ENCODE assay signal across 20 cellular contexts in the genomic region with DNA sequence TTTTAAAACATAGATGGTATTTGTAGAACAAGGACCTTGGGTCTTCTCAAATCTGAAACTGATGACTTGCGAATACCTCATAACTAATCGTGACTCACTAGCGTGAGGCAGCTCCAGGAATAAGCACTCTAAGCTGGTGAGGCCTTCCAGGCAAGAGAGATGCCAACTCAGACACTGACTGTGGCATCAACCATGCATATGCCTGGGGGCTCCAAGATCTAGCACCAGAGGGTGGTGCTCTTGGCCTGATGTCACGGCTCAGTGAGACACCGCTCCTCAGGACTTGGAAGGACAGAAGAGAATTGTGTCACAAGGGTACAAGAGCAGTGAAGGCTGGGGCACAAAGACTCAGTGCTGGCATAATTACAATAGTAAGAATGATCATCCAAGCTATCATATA.
DNase-seq lines count a peak whose midpoint lies in the region; ATAC-seq and TF ChIP-seq lines count a peak whose summit lies in the region.
"Had no signal": no experiment of that assay in that cellular context is flagged by ENCODE, and none has a peak within 500 bp of the region (broad histone marks: within the 10 kb centered on the region; RNA-seq: fewer than 3 reads in every experiment).

No MANE protein-coding gene starts in this region.

- no peak overlapping the region for H3K4me3 Mint-ChIP-seq in activated naive CD4-positive, alpha-beta T cell treated with anti-CD3 and anti-CD28 coated beads, Interleukin-2, amount 10 ng/mL, durations not matched to agents 7 days and 5 days
- H3K4me3 Mint-ChIP-seq: CD4-positive, alpha-beta T cell; stimulated activated naive CD8-positive, alpha-beta T cell treated with anti-CD3 and anti-CD28 coated beads, Interleukin-15, Interleukin-2, amounts not matched to agents 100 ng/mL and 50 ng/mL, for 24 hours; WTC11 had no signal

- intact Hi-C loops in Right ventricle myocardium inferior (cut with DNase I): loop anchor here (1.0 to 5.0 kb wide), 2 partner anchors 184 to 309 kb away; no protein-coding TSS in a partner anchor
- intact Hi-C loops in cardiac septum (cut with DNase I): no loop called here

- no peak overlapping the region for H3K27ac Mint-ChIP-seq in activated naive CD4-positive, alpha-beta T cell treated with anti-CD3 and anti-CD28 coated beads, Interleukin-2, amount 10 ng/mL, durations not matched to agents 7 days and 5 days
- H3K27ac Mint-ChIP-seq: CD4-positive, alpha-beta T cell; stimulated activated naive CD8-positive, alpha-beta T cell treated with anti-CD3 and anti-CD28 coated beads, Interleukin-15, Interleukin-2, amounts not matched to agents 100 ng/mL and 50 ng/mL, for 24 hours; WTC11 had no signal

- TF ChIP-seq CTCF in fibroblast of villous mesenchyme (IDR thresholded peaks at IDR 0.05; ENCODE audit: insufficient read depth, low read depth, low read length): peak; percentile 28

- ATAC-seq in Right ventricle myocardium inferior: peak; percentile 63
- no peak for ATAC-seq in HG03095 (IDR thresholded peaks at IDR 0.05; ENCODE audit: unreplicated experiment)
- ATAC-seq: GM12878 had no signal

- no peaks in the 10 kb centered on the region for H3K4me1 Mint-ChIP-seq in activated naive CD4-positive, alpha-beta T cell treated with anti-CD3 and anti-CD28 coated beads, Interleukin-2, amount 10 ng/mL, durations not matched to agents 7 days and 5 days
- H3K4me1 Mint-ChIP-seq: WTC11 had no signal

- H3K9me3 Mint-ChIP-seq in activated naive CD4-positive, alpha-beta T cell treated with anti-CD3 and anti-CD28 coated beads, Interleukin-2, amount 10 ng/mL, durations not matched to agents 7 days and 5 days: peaks cover 2% of the 10 kb centered on the region
- H3K9me3 Mint-ChIP-seq: CD4-positive, alpha-beta T cell; stimulated activated naive CD8-positive, alpha-beta T cell treated with anti-CD3 and anti-CD28 coated beads, Interleukin-15, Interleukin-2, amounts not matched to agents 100 ng/mL and 50 ng/mL, for 24 hours; WTC11 had no signal

- DNase-seq in Right ventricle myocardium inferior (ENCODE audit: missing footprints): no peak
- no peak for DNase-seq in cardiac septum (ENCODE audit: low spot score)
- peak; percentile 73 for DNase-seq in T1000 (lab: John Stamatoyannopoulos, UW)
- DNase-seq in fibroblast of villous mesenchyme (ENCODE audit: low read depth): peak; percentile 17
- no peak for DNase-seq in T-helper 1 cell
- DNase-seq in germinal center (ENCODE audit: low spot score): no peak
- no peak for DNase-seq in activated naive CD4-positive, alpha-beta T cell treated with anti-CD3 and anti-CD28 coated beads, Interleukin-2, amount 10 ng/mL, durations not matched to agents 7 days and 5 days
- DNase-seq: activated CD8-positive, alpha-beta memory T cell treated with anti-CD3 and anti-CD28 coated beads for 24 hours; CD4-positive, alpha-beta T cell; cerebellar nuclear complex; EL; glutamatergic neuron; NCI-H1048; NCI-H2107; upper lobe of left lung had no signal

- CTCF ChIA-PET in activated naive CD4-positive, alpha-beta T cell treated with anti-CD3 and anti-CD28 coated beads, Interleukin-2, amount 10 ng/mL, durations not matched to agents 7 days and 5 days (lab: Charles Lee): no interaction called here

- H3K27me3 Mint-ChIP-seq in activated naive CD4-positive, alpha-beta T cell treated with anti-CD3 and anti-CD28 coated beads, Interleukin-2, amount 10 ng/mL, durations not matched to agents 7 days and 5 days: no peaks in the 10 kb centered on the region
- H3K27me3 Mint-ChIP-seq: CD4-positive, alpha-beta T cell; stimulated activated naive CD8-positive, alpha-beta T cell treated with anti-CD3 and anti-CD28 coated beads, Interleukin-15, Interleukin-2, amounts not matched to agents 100 ng/mL and 50 ng/mL, for 24 hours had no signal

- no peaks in the 10 kb centered on the region for H3K36me3 Mint-ChIP-seq in activated naive CD4-positive, alpha-beta T cell treated with anti-CD3 and anti-CD28 coated beads, Interleukin-2, amount 10 ng/mL, durations not matched to agents 7 days and 5 days
- H3K36me3 Mint-ChIP-seq: WTC11 had no signal

- H3K4me3 ChIP-seq in fibroblast of villous mesenchyme (ENCODE audit: low read depth, low read length): no peak overlapping the region
- H3K4me3 ChIP-seq: A549, GM12878, upper lobe of left lung had no signal

Comparison
In these comparisons a context has a peak if more than half of its experiments do, and no peak if none do; other contexts are left out.
1. DNase-seq: peak in T1000 (single experiment) and fibroblast of villous mesenchyme (single experiment); none in Right ventricle myocardium inferior (single experiment), cardiac septum (single experiment), T-helper 1 cell (0 of 5), germinal center (single experiment) and activated naive CD4-positive, alpha-beta T cell treated with anti-CD3 and anti-CD28 coated beads, Interleukin-2, amount 10 ng/mL, durations not matched to agents 7 days and 5 days (single experiment).